Comparison of ENCODE assay signal across 12 cellular contexts in genomic region chr1:233627823-233628222, GRCh38. TPM values are rescaled to one million over a fixed set of nuclear protein-coding genes. Genes with fewer than 3 reads are reported as not detected.
DNase-seq lines count a peak whose midpoint lies in the region; ATAC-seq lines count a peak whose summit lies in the region.
"Had no signal": no experiment of that assay in that cellular context is flagged by ENCODE, and none has a peak within 500 bp of the region (broad histone marks: within the 10 kb centered on the region; RNA-seq: fewer than 3 reads in every experiment).

No MANE protein-coding gene starts in this region.

- DNase-seq in left cardiac atrium, result no peak
- no peak for DNase-seq in kidney glomerular epithelial cell (lab: John Stamatoyannopoulos, UW)
- no peak for DNase-seq in cerebellar nuclear complex (lab: John Stamatoyannopoulos, UW)
- DNase-seq: DMS53, KBM-7, NCI-H1417, nephron progenitor cell had no signal

- intact Hi-C loops in left cardiac atrium (cut with DNase I), result loop anchor here in 1 of 2 donors (10.0 kb wide), 1 partner anchor 167 kb away; no protein-coding TSS in a partner anchor

- peak; percentile 46 for ATAC-seq in GM18519 (IDR thresholded peaks at IDR 0.05; ENCODE audit: low FRiP score, unreplicated experiment)
- ATAC-seq in GM19455 (IDR thresholded peaks at IDR 0.05; ENCODE audit: unreplicated experiment), result peak; percentile 92
- peak; percentile 77 for ATAC-seq in HG03439 (IDR thresholded peaks at IDR 0.05; ENCODE audit: unreplicated experiment)
- no peak for ATAC-seq in left cardiac atrium

- peak overlapping the region; percentile 8 for H3K27ac ChIP-seq in cingulate gyrus (ENCODE audit: low read depth, low read length)
- H3K27ac ChIP-seq: BLaER1 had no signal

RNA-seq across cellular contexts. Expression of gene KCNK1, which starts 13.9 kb away (rescaled TPM):
- 10 to 100 TPM; 60.9 to 69.6 TPM for total RNA-seq in left cardiac atrium

Comparison
In these comparisons a context has a peak if more than half of its experiments do, and no peak if none do; other contexts are left out.
1. ATAC-seq: peak in GM18519 (single experiment), GM19455 (single experiment) and HG03439 (single experiment); none in left cardiac atrium (0 of 2).